14 cellular contexts compared by ENCODE assay signal in the genomic region with DNA sequence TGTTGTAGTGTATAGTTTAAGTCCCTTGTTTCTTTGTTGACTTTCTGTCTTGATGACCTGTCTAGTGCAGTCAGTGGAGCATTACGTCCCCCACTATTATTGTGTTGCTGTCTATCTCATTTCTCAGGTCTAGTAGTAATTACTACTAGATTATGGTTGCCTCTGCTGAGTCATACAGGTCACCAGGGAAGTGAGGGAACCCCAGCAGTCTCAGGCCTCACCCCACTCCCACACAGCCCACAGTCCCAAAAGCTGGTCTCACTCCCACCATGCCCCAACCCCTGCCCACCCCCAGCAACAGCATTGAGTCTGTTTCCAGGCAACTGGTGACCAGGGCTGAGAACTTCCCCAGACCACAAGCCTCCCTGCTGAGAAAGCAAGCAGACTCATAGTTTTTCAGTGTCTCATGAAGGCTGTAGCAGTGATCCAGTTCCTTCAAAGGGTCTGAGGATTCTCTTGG.
A peak's percentile ranks its signal among the peaks of the same experiment; 100 is the strongest.
DNase-seq lines count a peak whose midpoint lies in the region; ATAC-seq and TF ChIP-seq lines count a peak whose summit lies in the region.
"Had no signal": no experiment of that assay in that cellular context is flagged by ENCODE, and none has a peak within 500 bp of the region (broad histone marks: within the 10 kb centered on the region; RNA-seq: fewer than 3 reads in every experiment).

No MANE protein-coding gene starts in this region.

- no peak overlapping the region for H3K4me3 Mint-ChIP-seq in nephron progenitor cell

- DNase-seq in NCI-H748 treated with DMSO at 0.1 percent for 48 hours (lab: John Stamatoyannopoulos, UW), result peak; percentile 7
- no peak for DNase-seq in nephron progenitor cell
- no peak for DNase-seq in superior temporal gyrus (ENCODE audit: extremely low spot score)
- DNase-seq in SKM-1 treated with dmso at 0.1 percent for 144 hours (lab: John Stamatoyannopoulos, UW; ENCODE audit: unreplicated experiment), result no peak
- no peak for DNase-seq in MM.1S
- DNase-seq in COR-L47 (lab: John Stamatoyannopoulos, UW), result no peak
- DNase-seq: activated CD4-positive, alpha-beta T cell treated with anti-CD3 and anti-CD28 coated beads, Interleukin-2, amount 50 U/mL, for 4 hours; caudate nucleus; DMS79 treated with DMSO at 0.1 percent for 48 hours; head of caudate nucleus; pancreas had no signal

- H3K4me1 ChIP-seq in MM.1S (ENCODE audit: low read length), result no peaks in the 10 kb centered on the region
- H3K4me1 ChIP-seq: pancreas had no signal

- no peak for TF ChIP-seq CTCF in nephron progenitor cell (IDR thresholded peaks at IDR 0.05)
- TF ChIP-seq CTCF in MM.1S (IDR thresholded peaks at IDR 0.05; ENCODE audit: low read length), result no peak

- peaks cover 43% of the 10 kb centered on the region for H3K9me3 Mint-ChIP-seq in nephron progenitor cell

- no peaks in the 10 kb centered on the region for H3K9me3 ChIP-seq in MM.1S (replicated peaks; ENCODE audit: insufficient read depth, low read length)
- H3K9me3 ChIP-seq: pancreas had no signal

- H3F3A ChIP-seq in MM.1S (ENCODE audit: insufficient read depth, low read length), result no peaks in the 10 kb centered on the region

- H3K9ac ChIP-seq in MM.1S (ENCODE audit: low read length), result no peak overlapping the region

- H3K36me3 Mint-ChIP-seq in nephron progenitor cell (ENCODE audit: low read depth), result peaks cover 43% of the 10 kb centered on the region

- ATAC-seq in GM18907 (IDR thresholded peaks at IDR 0.05; ENCODE audit: unreplicated experiment), result peak; percentile 98
- ATAC-seq in HG02852 (IDR thresholded peaks at IDR 0.05; ENCODE audit: unreplicated experiment), result peak; percentile 75
- ATAC-seq: Panc1 had no signal

- no peaks in the 10 kb centered on the region for H3K9me2 ChIP-seq in MM.1S (replicated peaks; ENCODE audit: insufficient read depth, low read length)

- no peaks in the 10 kb centered on the region for H3K79me2 ChIP-seq in MM.1S (ENCODE audit: low read length)

- H3K4me2 ChIP-seq in MM.1S (ENCODE audit: low read depth, low read length), result no peak overlapping the region

- H4K20me1 ChIP-seq in MM.1S (ENCODE audit: insufficient read depth, low read length), result no peaks in the 10 kb centered on the region

- peak overlapping the region; percentile 76 for H3K27ac Mint-ChIP-seq in nephron progenitor cell

- H3K36me3 ChIP-seq in MM.1S (replicated peaks; ENCODE audit: insufficient read depth, low read length), result no peaks in the 10 kb centered on the region
- H3K36me3 ChIP-seq: pancreas had no signal

- no peak overlapping the region for H2AFZ ChIP-seq in MM.1S (ENCODE audit: low read length)

- H3K27me3 ChIP-seq in MM.1S (replicated peaks; ENCODE audit: insufficient read depth, low read length), result no peaks in the 10 kb centered on the region
- H3K27me3 ChIP-seq: pancreas had no signal

- H3K27ac ChIP-seq in MM.1S (ENCODE audit: low read length), result no peak overlapping the region
- H3K27ac ChIP-seq: pancreas had no signal

- H3K4me1 Mint-ChIP-seq in nephron progenitor cell, result peaks cover 43% of the 10 kb centered on the region

- no peak overlapping the region for H3K4me3 ChIP-seq in MM.1S (ENCODE audit: low read length)
- H3K4me3 ChIP-seq: pancreas had no signal

- no peaks in the 10 kb centered on the region for H3K27me3 Mint-ChIP-seq in nephron progenitor cell (ENCODE audit: low read depth, poor library complexity)
